ENCODE assay signal across 29 cellular contexts in genomic region chr4:11468901-11469300, GRCh38. TPM values are rescaled to one million over a fixed set of nuclear protein-coding genes. Genes with fewer than 3 reads are reported as not detected.
A peak's percentile ranks its signal among the peaks of the same experiment; 100 is the strongest.
DNase-seq lines count a peak whose midpoint lies in the region; ATAC-seq, FAIRE-seq and TF ChIP-seq lines count a peak whose summit lies in the region.
"Had no signal": no experiment of that assay in that cellular context is flagged by ENCODE, and none has a peak within 500 bp of the region (broad histone marks: within the 10 kb centered on the region; RNA-seq: fewer than 3 reads in every experiment).

No MANE protein-coding gene starts in this region.

- peaks cover 28% of the 10 kb centered on the region for H3F3A ChIP-seq in MM.1S (ENCODE audit: insufficient read depth, low read length)

- H3K9me2 ChIP-seq in MM.1S (replicated peaks; ENCODE audit: insufficient read depth, low read length) (no peaks in the 10 kb centered on the region), hepatocyte (replicated peaks; ENCODE audit: insufficient read depth) (no peaks in the 10 kb centered on the region)
- H3K9me2 ChIP-seq: SK-N-SH had no signal

- H3K27me3 Mint-ChIP-seq in Calu3 (ENCODE audit: unreplicated experiment) (no peaks in the 10 kb centered on the region), naive B cell (no peaks in the 10 kb centered on the region)
- H3K27me3 Mint-ChIP-seq: activated B cell treated with CpG ODN at 0.5 μM for 24 hours; activated CD8-positive, alpha-beta T cell treated with anti-CD3 and anti-CD28 coated beads for 36 hours had no signal

- TF ChIP-seq EP300 in tibial nerve (IDR thresholded peaks at IDR 0.05), result no peak

- no peak overlapping the region for H3K9ac ChIP-seq in MM.1S (ENCODE audit: low read length)
- H3K9ac ChIP-seq: SK-N-SH had no signal

- TF ChIP-seq CTCF in Calu3 (IDR thresholded peaks at IDR 0.05; ENCODE audit: unreplicated experiment) (no peak), MM.1S (IDR thresholded peaks at IDR 0.05; ENCODE audit: low read length) (no peak), hepatocyte (IDR thresholded peaks at IDR 0.05; ENCODE audit: poor library complexity) (no peak), tibial nerve (IDR thresholded peaks at IDR 0.05) (no peak)

- H3K79me2 ChIP-seq in MM.1S (ENCODE audit: low read length), result no peaks in the 10 kb centered on the region
- H3K79me2 ChIP-seq in hepatocyte, result no peaks in the 10 kb centered on the region

- H3K4me3 ChIP-seq in MM.1S (ENCODE audit: low read length), result no peak overlapping the region
- no peak overlapping the region for H3K4me3 ChIP-seq in hepatocyte
- H3K4me3 ChIP-seq in tibial nerve, result no peak overlapping the region
- H3K4me3 ChIP-seq: adrenal gland, esophagus squamous epithelium, gastrocnemius medialis, ovary, upper lobe of left lung had no signal

- H3K4me1 ChIP-seq in MM.1S (ENCODE audit: low read length) (peaks cover 30% of the 10 kb centered on the region), hepatocyte (ENCODE audit: insufficient read depth) (no peaks in the 10 kb centered on the region), tibial nerve (no peaks in the 10 kb centered on the region)
- H3K4me1 ChIP-seq: adrenal gland, gastrocnemius medialis, upper lobe of left lung had no signal

- no TSS peak for BruUV-seq in Calu3 (replicated peaks; lab: Mats Ljungman, UMichigan)

- intact Hi-C loops in Calu3 (cut with micrococcal nuclease; ENCODE audit: unreplicated experiment), result loop anchor here (1.0 to 2.0 kb wide), 2 partner anchors 13 to 76 kb away; no protein-coding TSS in a partner anchor

- peaks cover 20% of the 10 kb centered on the region for H3K36me3 Mint-ChIP-seq in Calu3 (ENCODE audit: insufficient read depth, unreplicated experiment)
- no peaks in the 10 kb centered on the region for H3K36me3 Mint-ChIP-seq in naive B cell
- H3K36me3 Mint-ChIP-seq: natural killer cell treated with Interleukin-12 subunit alpha and Interleukin-12 subunit beta and Interleukin-15 and Interleukin-18, amount 100 ng/mL, for 72 hours had no signal

- no peaks in the 10 kb centered on the region for H3K27me3 ChIP-seq in MM.1S (replicated peaks; ENCODE audit: insufficient read depth, low read length)
- no peaks in the 10 kb centered on the region for H3K27me3 ChIP-seq in hepatocyte
- no peaks in the 10 kb centered on the region for H3K27me3 ChIP-seq in tibial nerve
- H3K27me3 ChIP-seq: adrenal gland, brain microvascular endothelial cell, esophagus squamous epithelium, gastrocnemius medialis, ovary, upper lobe of left lung had no signal

- DNase-seq in Calu3 (peak; percentile 67), MM.1S (peak; percentile 47), hepatocyte (ENCODE audit: low spot score) (peak; percentile 28), naive B cell (no peak), HTR-8/SVneo (ENCODE audit: insufficient read length, low spot score) (no peak), tibial nerve (ENCODE audit: low spot score in 2 of 2) (no peak), globus pallidus (ENCODE audit: low spot score) (no peak)
- DNase-seq: ACHN; activated B cell treated with CpG ODN at 0.5 μM for 24 hours; activated CD8-positive, alpha-beta T cell treated with anti-CD3 and anti-CD28 coated beads for 36 hours; activated gamma-delta T cell treated with Interleukin-2 at 50 U/mL for 16 hours; adrenal gland; brain microvascular endothelial cell; C1 segment of cervical spinal cord; effector memory CD4-positive, alpha-beta T cell; esophagus squamous epithelium; gastrocnemius medialis; Kasumi-1; NCI-H1048; NCI-H2081; ovary; right cardiac atrium; SK-N-SH; stimulated activated CD4-positive, alpha-beta T cell treated with anti-CD3 and anti-CD28 coated beads, Interleukin-12 subunit alpha, Interleukin-12 subunit beta, amount 100 ng/mL, for 4 hours; stimulated activated CD4-positive, alpha-beta T cell treated with anti-CD3 and anti-CD28 coated beads, Interleukin-4, amount 100 ng/mL, for 4 hours; upper lobe of left lung had no signal

- H4K20me1 ChIP-seq in MM.1S (ENCODE audit: insufficient read depth, low read length), result no peaks in the 10 kb centered on the region
- no peaks in the 10 kb centered on the region for H4K20me1 ChIP-seq in hepatocyte (ENCODE audit: insufficient read depth, poor library complexity, severe bottlenecking)

- H3K27ac ChIP-seq in MM.1S (ENCODE audit: low read length) (peak overlapping the region; percentile 86; the same call in 1 of the 2 replicates), hepatocyte (no peak overlapping the region), tibial nerve (no peak overlapping the region)
- H3K27ac ChIP-seq: adrenal gland, brain microvascular endothelial cell, gastrocnemius medialis, ovary, upper lobe of left lung had no signal

- H3K4me2 ChIP-seq in MM.1S (ENCODE audit: low read depth, low read length), result peak overlapping the region; percentile 82; the same call in 1 of the 2 replicates
- no peak overlapping the region for H3K4me2 ChIP-seq in hepatocyte
- H3K4me2 ChIP-seq: SK-N-SH had no signal

- H3K27ac Mint-ChIP-seq in Calu3 (ENCODE audit: unreplicated experiment), result peak overlapping the region; percentile 80
- peak overlapping the region in 4 of 6 donors; percentile 22 to 92 (median 90) for H3K27ac Mint-ChIP-seq in naive B cell
- H3K27ac Mint-ChIP-seq: activated CD8-positive, alpha-beta T cell treated with anti-CD3 and anti-CD28 coated beads for 36 hours had no signal

- H3K4me1 Mint-ChIP-seq in Calu3 (ENCODE audit: low read depth, unreplicated experiment), result peaks cover 54% of the 10 kb centered on the region
- H3K4me1 Mint-ChIP-seq in naive B cell, result peaks cover 44 to 58% (median 53%) of the 10 kb centered on the region in 3 donors

- no peak for FAIRE-seq in HTR-8/SVneo (lab: Jason Lieb, UNC)
- FAIRE-seq: D721Med had no signal

- CTCF ChIA-PET in Calu3 (lab: Charles Lee), result interaction anchor here (0.7 kb wide), 1 partner anchor 34 kb away, joined by 3 read pairs; no protein-coding TSS in a partner anchor

- H3K9me3 Mint-ChIP-seq in Calu3 (ENCODE audit: low read depth, unreplicated experiment), result no peaks in the 10 kb centered on the region
- peaks cover 0 to 8% (median 0%) of the 10 kb centered on the region in 7 donors for H3K9me3 Mint-ChIP-seq in naive B cell
- H3K9me3 Mint-ChIP-seq: activated B cell treated with CpG ODN at 0.5 μM for 24 hours had no signal

- 50% methylated on average over 4 of the region's 4 CpGs for WGBS in hepatocyte (ENCODE audit: low lambda C conversion rate, missing lambda C conversion rate)
- WGBS in tibial nerve, 2 donors, result 79 to 93% methylated on average over 4 of the region's 4 CpGs

- TF ChIP-seq POLR2A in tibial nerve (IDR thresholded peaks at IDR 0.05), result no peak

- no peak for ATAC-seq in naive B cell (ENCODE audit: low read depth in 2 of 2)
- no peak for ATAC-seq in GM18519 (IDR thresholded peaks at IDR 0.05; ENCODE audit: low FRiP score, unreplicated experiment)
- ATAC-seq: activated CD8-positive, alpha-beta T cell treated with anti-CD3 and anti-CD28 coated beads for 36 hours; gastrocnemius medialis; natural killer cell treated with Interleukin-12 subunit alpha and Interleukin-12 subunit beta and Interleukin-15 and Interleukin-18, amount 100 ng/mL, for 72 hours; right cardiac atrium had no signal

- H3K4me3 Mint-ChIP-seq in Calu3 (ENCODE audit: low read depth, unreplicated experiment), result no peak overlapping the region
- peak overlapping the region in 5 of 8 donors; percentile 4 to 82 (median 23) for H3K4me3 Mint-ChIP-seq in naive B cell
- H3K4me3 Mint-ChIP-seq: activated B cell treated with CpG ODN at 0.5 μM for 24 hours; activated CD8-positive, alpha-beta T cell treated with anti-CD3 and anti-CD28 coated beads for 36 hours; natural killer cell treated with Interleukin-12 subunit alpha and Interleukin-12 subunit beta and Interleukin-15 and Interleukin-18, amount 100 ng/mL, for 72 hours had no signal

- H2AFZ ChIP-seq in MM.1S (ENCODE audit: low read length) (no peak overlapping the region), hepatocyte (no peak overlapping the region)

- H3K9me3 ChIP-seq in MM.1S (replicated peaks; ENCODE audit: insufficient read depth, low read length) (no peaks in the 10 kb centered on the region), hepatocyte (ENCODE audit: low read depth) (no peaks in the 10 kb centered on the region), tibial nerve (no peaks in the 10 kb centered on the region)
- H3K9me3 ChIP-seq: adrenal gland, esophagus squamous epithelium, gastrocnemius medialis, ovary, SK-N-SH, upper lobe of left lung had no signal

- H3K36me3 ChIP-seq in MM.1S (replicated peaks; ENCODE audit: insufficient read depth, low read length), result no peaks in the 10 kb centered on the region
- no peaks in the 10 kb centered on the region for H3K36me3 ChIP-seq in hepatocyte (replicated peaks; ENCODE audit: insufficient read depth, low read depth)
- no peaks in the 10 kb centered on the region for H3K36me3 ChIP-seq in tibial nerve
- H3K36me3 ChIP-seq: adrenal gland, brain microvascular endothelial cell, esophagus squamous epithelium, gastrocnemius medialis, ovary, upper lobe of left lung had no signal

RNA-seq across cellular contexts. Expression of gene HS3ST1, which starts 40.2 kb away (rescaled TPM):
- 80.8 and 86.7 TPM in 2 replicates for total RNA-seq in Calu3 (2022)
- 1.5 and 1.7 TPM in 2 replicates for total RNA-seq in hepatocyte
- polyA plus RNA-seq in hepatocyte, result 6.9 and 7.4 TPM in 2 replicates
- 10 to 100 TPM in 5 of 6 donors, 1 to 10 TPM in 1; 5.8 to 23.9 (median 16.0) TPM for polyA plus RNA-seq in naive B cell (ENCODE audit: low read depth in 6 of 6)
- 1 to 10 TPM in 3 of 4 donors, under 1 TPM in 1; 0.21 to 6.0 (median 2.1) TPM for total RNA-seq in tibial nerve
- total RNA-seq: activated CD8-positive, alpha-beta T cell treated with anti-CD3 and anti-CD28 coated beads for 36 hours; natural killer cell treated with Interleukin-12 subunit alpha and Interleukin-12 subunit beta and Interleukin-15 and Interleukin-18, amount 100 ng/mL, for 72 hours had no signal
- polyA plus RNA-seq: SK-N-SH had no signal

Comparison
In these comparisons a context has a peak if more than half of its experiments do, and no peak if none do; other contexts are left out.
1. DNase-seq: peak in Calu3 (single experiment), MM.1S (single experiment) and hepatocyte (single experiment); none in naive B cell (single experiment), HTR-8/SVneo (single experiment), tibial nerve (0 of 2) and globus pallidus (single experiment).
2. RNA of gene HS3ST1, which starts 40.2 kb away (total RNA-seq): 80.8 to 86.7 TPM in Calu3; 0.21 to 6.0 TPM in tibial nerve and 1.5 to 1.7 TPM in hepatocyte; every median in the first group is over 10 times any median in the second.